ENCODE assay signal across 8 cellular contexts in the genomic region with DNA sequence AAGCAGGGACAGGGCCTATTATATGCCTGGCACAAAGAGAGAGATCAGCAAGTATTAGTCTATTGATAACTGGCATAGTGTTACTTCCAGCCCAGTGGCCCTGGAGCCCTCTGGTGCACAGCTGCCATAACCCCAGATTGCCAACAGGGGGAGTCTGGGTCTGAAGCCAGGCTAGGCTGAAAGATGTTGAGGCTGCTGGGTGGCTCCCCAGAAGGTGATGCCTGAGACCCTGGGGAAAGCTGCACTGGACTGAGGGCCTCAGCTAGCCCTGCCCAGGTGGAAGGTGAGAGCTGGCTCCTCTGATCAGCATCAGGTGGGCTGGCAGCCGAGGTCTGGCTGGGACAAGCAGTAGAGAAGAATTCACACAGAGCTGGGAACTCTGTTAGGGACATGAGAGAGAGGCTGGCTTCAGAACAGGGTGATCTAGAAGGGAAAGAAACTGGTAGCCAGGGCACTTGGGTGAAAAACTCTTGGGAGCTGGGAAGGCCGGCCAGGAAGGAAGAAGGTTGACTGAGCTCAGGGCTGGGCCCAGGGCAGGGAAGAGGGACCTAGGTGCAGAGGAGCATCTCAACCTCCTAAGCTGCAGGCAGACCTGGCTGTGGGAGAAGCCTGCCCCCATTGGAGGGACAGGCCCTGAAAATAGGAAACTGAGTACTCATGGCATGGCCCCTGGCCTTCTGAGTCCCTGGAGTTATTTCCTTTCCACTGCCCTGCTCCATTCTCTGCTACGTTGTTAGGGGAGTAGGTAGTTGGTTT. TPM values are rescaled to one million over a fixed set of nuclear protein-coding genes. Genes with fewer than 3 reads are reported as not detected.
DNase-seq lines count a peak whose midpoint lies in the region; ATAC-seq and TF ChIP-seq lines count a peak whose summit lies in the region.

No MANE protein-coding gene starts in this region.

- H3K4me2 ChIP-seq in mesendoderm (ENCODE audit: low read length) = no peak overlapping the region

- H3K4me3 Mint-ChIP-seq in stimulated activated naive CD8-positive, alpha-beta T cell treated with anti-CD3 and anti-CD28 coated beads, Interleukin-15, Interleukin-2, amounts not matched to agents 100 ng/mL and 50 ng/mL, for 24 hours = peak overlapping the region; percentile 83

- no peaks in the 10 kb centered on the region for H3K79me1 ChIP-seq in mesendoderm (ENCODE audit: low read length)

- H3K4me1 ChIP-seq in mesendoderm (ENCODE audit: control insufficient read depth, low read depth, low read length) = no peaks in the 10 kb centered on the region

- no peaks in the 10 kb centered on the region for H3K27me3 ChIP-seq in brain microvascular endothelial cell (replicated peaks)
- no peaks in the 10 kb centered on the region for H3K27me3 ChIP-seq in mesendoderm (ENCODE audit: insufficient read depth, low read length, poor library complexity)

- DNase-seq in ELR (ENCODE audit: low read depth) = peak; percentile 28
- peak; percentile 31 for DNase-seq in HK-2 (ENCODE audit: unreplicated experiment)
- DNase-seq in UCSD-AML1 (lab: John Stamatoyannopoulos, UW; ENCODE audit: unreplicated experiment) = peak; percentile 60
- DNase-seq in brain microvascular endothelial cell = no peak
- peak; percentile 22 for DNase-seq in mesendoderm

- no peak overlapping the region for H4K5ac ChIP-seq in mesendoderm (ENCODE audit: low read length)

- TF ChIP-seq CTCF in brain microvascular endothelial cell (IDR thresholded peaks at IDR 0.05; ENCODE audit: low read depth, low read length, missing control alignments) = peak; percentile 31

- H3K9me3 Mint-ChIP-seq in stimulated activated naive CD8-positive, alpha-beta T cell treated with anti-CD3 and anti-CD28 coated beads, Interleukin-15, Interleukin-2, amounts not matched to agents 100 ng/mL and 50 ng/mL, for 24 hours = no peaks in the 10 kb centered on the region

- H3K4me3 ChIP-seq in brain microvascular endothelial cell (ENCODE audit: low read depth, low read length) (no peak overlapping the region), mesendoderm (ENCODE audit: low read length) (no peak overlapping the region)

- in situ Hi-C loops in brain microvascular endothelial cell (cut with HindIII; ENCODE audit: low pct_ligation_motif_present, low sequenced_read_pairs) = no loop called here

- no peaks in the 10 kb centered on the region for H3K36me3 Mint-ChIP-seq in stimulated activated naive CD8-positive, alpha-beta T cell treated with anti-CD3 and anti-CD28 coated beads, Interleukin-15, Interleukin-2, amounts not matched to agents 100 ng/mL and 50 ng/mL, for 24 hours (ENCODE audit: low read depth)

- no CpG with 5 or more reads among the region's 3 CpGs for WGBS in mesendoderm (ENCODE audit: extremely low coverage, insufficient coverage, low lambda C conversion rate)

- H2BK5ac ChIP-seq in mesendoderm (ENCODE audit: low read length) = no peak overlapping the region

- H3K36me3 ChIP-seq in brain microvascular endothelial cell (replicated peaks) = no peaks in the 10 kb centered on the region
- no peaks in the 10 kb centered on the region for H3K36me3 ChIP-seq in mesendoderm (ENCODE audit: control insufficient read depth, insufficient read depth, low read length)

- peaks cover 54% of the 10 kb centered on the region for H3K4me1 Mint-ChIP-seq in stimulated activated naive CD8-positive, alpha-beta T cell treated with anti-CD3 and anti-CD28 coated beads, Interleukin-15, Interleukin-2, amounts not matched to agents 100 ng/mL and 50 ng/mL, for 24 hours (ENCODE audit: low read depth)

- H2BK15ac ChIP-seq in mesendoderm (replicated peaks; ENCODE audit: low read depth) = no peak overlapping the region

- no peak overlapping the region for H3K4ac ChIP-seq in mesendoderm (ENCODE audit: low read depth, low read length)

- peak overlapping the region; percentile 98 for H3K27ac Mint-ChIP-seq in stimulated activated naive CD8-positive, alpha-beta T cell treated with anti-CD3 and anti-CD28 coated beads, Interleukin-15, Interleukin-2, amounts not matched to agents 100 ng/mL and 50 ng/mL, for 24 hours

- H3K27ac ChIP-seq in brain microvascular endothelial cell (no peak overlapping the region), mesendoderm (ENCODE audit: low read depth, low read length) (no peak overlapping the region)

- H2BK120ac ChIP-seq in mesendoderm (ENCODE audit: low read depth, low read length) = no peak overlapping the region

- no peak overlapping the region for H4K8ac ChIP-seq in mesendoderm (ENCODE audit: low read depth, low read length)

- no peak overlapping the region for H3K23ac ChIP-seq in mesendoderm (ENCODE audit: low read length)

- H3K79me2 ChIP-seq in mesendoderm (ENCODE audit: control insufficient read depth, insufficient read depth, low read length) = no peaks in the 10 kb centered on the region

- no peak overlapping the region for H3K56ac ChIP-seq in mesendoderm (ENCODE audit: low read length)

- no peak overlapping the region for H2AK5ac ChIP-seq in mesendoderm (ENCODE audit: low read length)

- no peak overlapping the region for H3K18ac ChIP-seq in mesendoderm (ENCODE audit: low read length)

- no peak overlapping the region for H3K9ac ChIP-seq in mesendoderm (ENCODE audit: low read length)

- peak; percentile 76 for ATAC-seq in GM21381 (IDR thresholded peaks at IDR 0.05; ENCODE audit: unreplicated experiment)
- ATAC-seq in GM18520 (IDR thresholded peaks at IDR 0.05; ENCODE audit: unreplicated experiment) = no peak

- H3K27me3 Mint-ChIP-seq in stimulated activated naive CD8-positive, alpha-beta T cell treated with anti-CD3 and anti-CD28 coated beads, Interleukin-15, Interleukin-2, amounts not matched to agents 100 ng/mL and 50 ng/mL, for 24 hours = no peaks in the 10 kb centered on the region

RNA-seq across cellular contexts. Expression of a gene that starts 3.9 kb away (rescaled TPM):
- polyA plus RNA-seq in mesendoderm (2013, experiment 1 of 2) = not detected
- not detected for polyA plus RNA-seq in mesendoderm (2013, experiment 2 of 2)

RNA-seq across cellular contexts. Expression of a gene that starts 28.4 kb away (rescaled TPM):
- polyA plus RNA-seq in mesendoderm (2013, experiment 1 of 2) = not detected
- polyA plus RNA-seq in mesendoderm (2013, experiment 2 of 2) = not detected

RNA-seq across cellular contexts. Expression of a gene that starts 29.6 kb away (rescaled TPM):
- polyA plus RNA-seq in mesendoderm (2013, experiment 1 of 2) = not detected
- polyA plus RNA-seq in mesendoderm (2013, experiment 2 of 2) = not detected
